Comparison of ENCODE assay signal across 1 cellular context in genomic region chr17:59619313-59620063, GRCh38.
TF ChIP-seq lines count a peak whose summit lies in the region.

CLTC (plus strand) TSS chr17:59619895; CDS start chr17:59620132, 237 bp downstream.

TF ChIP-seq in HepG2, 621 proteins besides CTCF, POLR2A, EP300 and RAD21 (continued from another document and continues in another):
- TF ChIP-seq BCL6 (CRISPR knock-in tag; IDR thresholded peaks at IDR 0.05) = no peak; the same call in none of the 2 replicates
- peak; percentile 54 for TF ChIP-seq HBP1 (CRISPR knock-in tag; IDR thresholded peaks at IDR 0.05; ENCODE audit: low read depth)
- TF ChIP-seq ZNF597 (CRISPR knock-in tag; IDR thresholded peaks at IDR 0.05) = no peak
- peak; percentile 90 for TF ChIP-seq NFE2 (CRISPR knock-in tag; IDR thresholded peaks at IDR 0.05)
- peak; percentile 88 for TF ChIP-seq KLF9 (CRISPR knock-in tag; IDR thresholded peaks at IDR 0.05; ENCODE audit: low read depth)
- peak; percentile 45; the same call in 1 of the 2 replicates for TF ChIP-seq ZBED4 (CRISPR knock-in tag; IDR thresholded peaks at IDR 0.05; ENCODE audit: borderline replicate concordance)
- no peak; the same call in 1 of the 2 replicates for TF ChIP-seq ZSCAN22 (CRISPR knock-in tag; IDR thresholded peaks at IDR 0.05)
- peak; percentile 89; the same call in 1 of the 2 replicates for TF ChIP-seq ZNF546 (CRISPR knock-in tag; conservative IDR thresholded peaks at IDR 0.05)
- TF ChIP-seq ZNF781 (CRISPR knock-in tag; IDR thresholded peaks at IDR 0.05; ENCODE audit: borderline replicate concordance, not compliant biosample characterization) = peak; percentile 89
- TF ChIP-seq EED (CRISPR knock-in tag; IDR thresholded peaks at IDR 0.05) = peak; percentile 94
- no peak for TF ChIP-seq SMARCE1 (IDR thresholded peaks at IDR 0.05; ENCODE audit: borderline replicate concordance)
- TF ChIP-seq CENPBD1 (CRISPR knock-in tag; IDR thresholded peaks at IDR 0.05; ENCODE audit: borderline replicate concordance, low read depth) = peak; percentile 39; the same call in 1 of the 2 replicates
- TF ChIP-seq, protein P1, sequence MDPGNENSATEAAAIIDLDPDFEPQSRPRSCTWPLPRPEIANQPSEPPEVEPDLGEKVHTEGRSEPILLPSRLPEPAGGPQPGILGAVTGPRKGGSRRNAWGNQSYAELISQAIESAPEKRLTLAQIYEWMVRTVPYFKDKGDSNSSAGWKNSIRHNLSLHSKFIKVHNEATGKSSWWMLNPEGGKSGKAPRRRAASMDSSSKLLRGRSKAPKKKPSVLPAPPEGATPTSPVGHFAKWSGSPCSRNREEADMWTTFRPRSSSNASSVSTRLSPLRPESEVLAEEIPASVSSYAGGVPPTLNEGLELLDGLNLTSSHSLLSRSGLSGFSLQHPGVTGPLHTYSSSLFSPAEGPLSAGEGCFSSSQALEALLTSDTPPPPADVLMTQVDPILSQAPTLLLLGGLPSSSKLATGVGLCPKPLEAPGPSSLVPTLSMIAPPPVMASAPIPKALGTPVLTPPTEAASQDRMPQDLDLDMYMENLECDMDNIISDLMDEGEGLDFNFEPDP (CRISPR knock-in tag; conservative IDR thresholded peaks at IDR 0.05) = no peak
- TF ChIP-seq RORA (CRISPR knock-in tag; IDR thresholded peaks at IDR 0.05) = no peak
- peak; percentile 86; the same call in 1 of the 2 replicates for TF ChIP-seq DZIP1 (CRISPR knock-in tag; IDR thresholded peaks at IDR 0.05)
- TF ChIP-seq HDAC1 (CRISPR knock-in tag; IDR thresholded peaks at IDR 0.05) = peak; percentile 90
- no peak for TF ChIP-seq ZNF672 (CRISPR knock-in tag; IDR thresholded peaks at IDR 0.05)
- peak; percentile 32; the same call in 1 of the 2 replicates for TF ChIP-seq SOX5 (CRISPR knock-in tag; IDR thresholded peaks at IDR 0.05; ENCODE audit: borderline replicate concordance)
- no peak for TF ChIP-seq ATM (IDR thresholded peaks at IDR 0.05; ENCODE audit: borderline replicate concordance)
- TF ChIP-seq ZNF577 (CRISPR knock-in tag; IDR thresholded peaks at IDR 0.05; ENCODE audit: borderline replicate concordance, low read depth) = no peak
- TF ChIP-seq ZNF75D (CRISPR knock-in tag; IDR thresholded peaks at IDR 0.05; ENCODE audit: borderline replicate concordance) = 0 out of 2 replicates have a peak, but pooled peaks have one; percentile 96
- TF ChIP-seq, protein P2, sequence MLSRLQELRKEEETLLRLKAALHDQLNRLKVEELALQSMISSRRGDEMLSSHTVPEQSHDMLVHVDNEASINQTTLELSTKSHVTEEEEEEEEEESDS (CRISPR knock-in tag; IDR thresholded peaks at IDR 0.05; ENCODE audit: borderline replicate concordance) = 0 out of 2 replicates have a peak, but pooled peaks have one; percentile 52
- no peak for TF ChIP-seq CEBPB (IDR thresholded peaks at IDR 0.05; ENCODE audit: borderline replicate concordance, low read depth, low read length)
- TF ChIP-seq, protein P3, sequence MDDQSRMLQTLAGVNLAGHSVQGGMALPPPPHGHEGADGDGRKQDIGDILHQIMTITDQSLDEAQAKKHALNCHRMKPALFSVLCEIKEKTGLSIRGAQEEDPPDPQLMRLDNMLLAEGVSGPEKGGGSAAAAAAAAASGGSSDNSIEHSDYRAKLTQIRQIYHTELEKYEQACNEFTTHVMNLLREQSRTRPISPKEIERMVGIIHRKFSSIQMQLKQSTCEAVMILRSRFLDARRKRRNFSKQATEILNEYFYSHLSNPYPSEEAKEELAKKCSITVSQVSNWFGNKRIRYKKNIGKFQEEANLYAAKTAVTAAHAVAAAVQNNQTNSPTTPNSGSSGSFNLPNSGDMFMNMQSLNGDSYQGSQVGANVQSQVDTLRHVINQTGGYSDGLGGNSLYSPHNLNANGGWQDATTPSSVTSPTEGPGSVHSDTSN (CRISPR knock-in tag; IDR thresholded peaks at IDR 0.05; ENCODE audit: borderline replicate concordance) = no peak
- peak; percentile 83 for TF ChIP-seq ZNF24 (IDR thresholded peaks at IDR 0.05)
- peak; percentile 85 for TF ChIP-seq ZNF768 (CRISPR knock-in tag; IDR thresholded peaks at IDR 0.05)
- peak; percentile 84; the same call in 1 of the 2 replicates for TF ChIP-seq MED13 (CRISPR knock-in tag; IDR thresholded peaks at IDR 0.05)
- TF ChIP-seq ZNF784 (CRISPR knock-in tag; IDR thresholded peaks at IDR 0.05; ENCODE audit: borderline replicate concordance) = peak; percentile 35; the same call in 1 of the 2 replicates
- peak; percentile 81 for TF ChIP-seq GABPA (IDR thresholded peaks at IDR 0.05; ENCODE audit: low read depth, low read length)
- peak; percentile 95 for TF ChIP-seq GABPA (CRISPR knock-in tag; IDR thresholded peaks at IDR 0.05; ENCODE audit: low read depth)
- TF ChIP-seq ZKSCAN5 (CRISPR knock-in tag; IDR thresholded peaks at IDR 0.05) = no peak; the same call in 1 of the 2 replicates
- TF ChIP-seq ZNF331 (CRISPR knock-in tag; IDR thresholded peaks at IDR 0.05) = peak; percentile 75
- TF ChIP-seq, protein P4, sequence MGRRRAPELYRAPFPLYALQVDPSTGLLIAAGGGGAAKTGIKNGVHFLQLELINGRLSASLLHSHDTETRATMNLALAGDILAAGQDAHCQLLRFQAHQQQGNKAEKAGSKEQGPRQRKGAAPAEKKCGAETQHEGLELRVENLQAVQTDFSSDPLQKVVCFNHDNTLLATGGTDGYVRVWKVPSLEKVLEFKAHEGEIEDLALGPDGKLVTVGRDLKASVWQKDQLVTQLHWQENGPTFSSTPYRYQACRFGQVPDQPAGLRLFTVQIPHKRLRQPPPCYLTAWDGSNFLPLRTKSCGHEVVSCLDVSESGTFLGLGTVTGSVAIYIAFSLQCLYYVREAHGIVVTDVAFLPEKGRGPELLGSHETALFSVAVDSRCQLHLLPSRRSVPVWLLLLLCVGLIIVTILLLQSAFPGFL (CRISPR knock-in tag; IDR thresholded peaks at IDR 0.05) = no peak
- TF ChIP-seq ZNF12 (CRISPR knock-in tag; IDR thresholded peaks at IDR 0.05) = peak; percentile 65
- TF ChIP-seq, protein P5, sequence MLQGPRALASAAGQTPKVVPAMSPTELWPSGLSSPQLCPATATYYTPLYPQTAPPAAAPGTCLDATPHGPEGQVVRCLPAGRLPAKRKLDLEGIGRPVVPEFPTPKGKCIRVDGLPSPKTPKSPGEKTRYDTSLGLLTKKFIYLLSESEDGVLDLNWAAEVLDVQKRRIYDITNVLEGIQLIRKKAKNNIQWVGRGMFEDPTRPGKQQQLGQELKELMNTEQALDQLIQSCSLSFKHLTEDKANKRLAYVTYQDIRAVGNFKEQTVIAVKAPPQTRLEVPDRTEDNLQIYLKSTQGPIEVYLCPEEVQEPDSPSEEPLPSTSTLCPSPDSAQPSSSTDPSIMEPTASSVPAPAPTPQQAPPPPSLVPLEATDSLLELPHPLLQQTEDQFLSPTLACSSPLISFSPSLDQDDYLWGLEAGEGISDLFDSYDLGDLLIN (CRISPR knock-in tag; IDR thresholded peaks at IDR 0.05; ENCODE audit: borderline replicate concordance) = no peak; the same call in 1 of the 2 replicates
- TF ChIP-seq EHMT2 (IDR thresholded peaks at IDR 0.05; ENCODE audit: borderline replicate concordance, low read depth, low read length) = no peak
- TF ChIP-seq, protein P6, sequence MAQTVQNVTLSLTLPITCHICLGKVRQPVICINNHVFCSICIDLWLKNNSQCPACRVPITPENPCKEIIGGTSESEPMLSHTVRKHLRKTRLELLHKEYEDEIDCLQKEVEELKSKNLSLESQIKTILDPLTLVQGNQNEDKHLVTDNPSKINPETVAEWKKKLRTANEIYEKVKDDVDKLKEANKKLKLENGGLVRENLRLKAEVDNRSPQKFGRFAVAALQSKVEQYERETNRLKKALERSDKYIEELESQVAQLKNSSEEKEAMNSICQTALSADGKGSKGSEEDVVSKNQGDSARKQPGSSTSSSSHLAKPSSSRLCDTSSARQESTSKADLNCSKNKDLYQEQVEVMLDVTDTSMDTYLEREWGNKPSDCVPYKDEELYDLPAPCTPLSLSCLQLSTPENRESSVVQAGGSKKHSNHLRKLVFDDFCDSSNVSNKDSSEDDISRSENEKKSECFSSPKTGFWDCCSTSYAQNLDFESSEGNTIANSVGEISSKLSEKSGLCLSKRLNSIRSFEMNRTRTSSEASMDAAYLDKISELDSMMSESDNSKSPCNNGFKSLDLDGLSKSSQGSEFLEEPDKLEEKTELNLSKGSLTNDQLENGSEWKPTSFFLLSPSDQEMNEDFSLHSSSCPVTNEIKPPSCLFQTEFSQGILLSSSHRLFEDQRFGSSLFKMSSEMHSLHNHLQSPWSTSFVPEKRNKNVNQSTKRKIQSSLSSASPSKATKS (CRISPR knock-in tag; IDR thresholded peaks at IDR 0.05) = peak; percentile 79; the same call in 1 of the 2 replicates
- peak; percentile 99 for TF ChIP-seq ZGPAT (CRISPR knock-in tag; IDR thresholded peaks at IDR 0.05)
- TF ChIP-seq ZNF205 (CRISPR knock-in tag; IDR thresholded peaks at IDR 0.05) = no peak; the same call in none of the 2 replicates
- peak; percentile 69 for TF ChIP-seq ZFP1 (CRISPR knock-in tag; IDR thresholded peaks at IDR 0.05)
